Comparison of ENCODE assay signal across 1 cellular context in the genomic region with DNA sequence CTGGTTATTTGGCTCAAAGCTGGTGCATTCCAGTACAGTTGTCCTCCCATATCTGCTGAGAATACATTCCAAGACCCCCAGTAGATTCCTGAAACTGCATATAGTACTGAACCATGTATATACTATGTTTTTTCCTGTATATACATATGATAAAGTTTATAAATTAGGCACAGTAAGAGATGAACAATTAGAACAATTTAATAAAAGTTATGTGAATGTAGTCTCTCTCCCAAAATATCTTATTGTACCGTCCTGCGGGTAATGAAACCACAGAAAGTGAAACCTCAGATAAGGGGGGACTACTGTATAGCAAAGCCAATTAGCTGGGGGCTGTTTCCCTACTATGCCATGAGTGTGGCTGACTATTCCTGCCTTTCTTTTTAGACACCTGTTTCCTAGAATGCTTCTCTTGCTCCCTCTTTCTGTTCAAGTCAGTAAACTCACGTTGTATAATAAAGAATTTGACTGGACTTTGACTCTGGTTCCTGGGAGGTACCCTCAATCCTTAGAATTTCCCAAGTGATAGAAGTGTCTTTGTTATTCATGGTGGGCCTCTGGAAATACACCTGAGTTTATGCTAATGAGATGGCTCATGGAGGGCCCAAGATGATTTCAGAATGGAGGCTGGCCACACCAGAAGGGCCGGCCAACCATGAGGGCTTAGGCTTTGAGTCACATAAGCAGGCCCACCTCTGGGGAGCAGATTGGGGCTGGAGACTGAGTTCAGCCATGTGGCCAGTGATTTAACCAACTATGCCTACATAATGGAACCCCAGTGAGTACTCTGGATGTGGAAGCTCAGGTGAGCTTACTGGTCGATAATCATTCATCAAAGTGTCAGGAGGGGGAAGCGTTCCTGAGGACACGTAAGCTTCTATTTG.
TF ChIP-seq lines count a peak whose summit lies in the region.

No MANE protein-coding gene starts in this region.

TF ChIP-seq in GM12878, 131 proteins besides CTCF, POLR2A, EP300 and RAD21 (continued from another document):
- TF ChIP-seq, protein P1, sequence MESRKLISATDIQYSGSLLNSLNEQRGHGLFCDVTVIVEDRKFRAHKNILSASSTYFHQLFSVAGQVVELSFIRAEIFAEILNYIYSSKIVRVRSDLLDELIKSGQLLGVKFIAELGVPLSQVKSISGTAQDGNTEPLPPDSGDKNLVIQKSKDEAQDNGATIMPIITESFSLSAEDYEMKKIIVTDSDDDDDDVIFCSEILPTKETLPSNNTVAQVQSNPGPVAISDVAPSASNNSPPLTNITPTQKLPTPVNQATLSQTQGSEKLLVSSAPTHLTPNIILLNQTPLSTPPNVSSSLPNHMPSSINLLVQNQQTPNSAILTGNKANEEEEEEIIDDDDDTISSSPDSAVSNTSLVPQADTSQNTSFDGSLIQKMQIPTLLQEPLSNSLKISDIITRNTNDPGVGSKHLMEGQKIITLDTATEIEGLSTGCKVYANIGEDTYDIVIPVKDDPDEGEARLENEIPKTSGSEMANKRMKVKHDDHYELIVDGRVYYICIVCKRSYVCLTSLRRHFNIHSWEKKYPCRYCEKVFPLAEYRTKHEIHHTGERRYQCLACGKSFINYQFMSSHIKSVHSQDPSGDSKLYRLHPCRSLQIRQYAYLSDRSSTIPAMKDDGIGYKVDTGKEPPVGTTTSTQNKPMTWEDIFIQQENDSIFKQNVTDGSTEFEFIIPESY (IDR thresholded peaks at IDR 0.05), result no peak
- no peak for TF ChIP-seq SMAD5 (IDR thresholded peaks at IDR 0.05; ENCODE audit: low read depth)
- TF ChIP-seq IKZF1 (conservative IDR thresholded peaks at IDR 0.05), result no peak
- no peak; the same call in 1 of the 2 replicates for TF ChIP-seq MTA2 (IDR thresholded peaks at IDR 0.05; ENCODE audit: low read depth)
- no peak for TF ChIP-seq ESRRA (IDR thresholded peaks at IDR 0.05; ENCODE audit: low read length)
- TF ChIP-seq STAT3 (IDR thresholded peaks at IDR 0.05; ENCODE audit: low read depth, low read length), result no peak
- TF ChIP-seq LARP7 (IDR thresholded peaks at IDR 0.05), result no peak
- TF ChIP-seq, protein P2, sequence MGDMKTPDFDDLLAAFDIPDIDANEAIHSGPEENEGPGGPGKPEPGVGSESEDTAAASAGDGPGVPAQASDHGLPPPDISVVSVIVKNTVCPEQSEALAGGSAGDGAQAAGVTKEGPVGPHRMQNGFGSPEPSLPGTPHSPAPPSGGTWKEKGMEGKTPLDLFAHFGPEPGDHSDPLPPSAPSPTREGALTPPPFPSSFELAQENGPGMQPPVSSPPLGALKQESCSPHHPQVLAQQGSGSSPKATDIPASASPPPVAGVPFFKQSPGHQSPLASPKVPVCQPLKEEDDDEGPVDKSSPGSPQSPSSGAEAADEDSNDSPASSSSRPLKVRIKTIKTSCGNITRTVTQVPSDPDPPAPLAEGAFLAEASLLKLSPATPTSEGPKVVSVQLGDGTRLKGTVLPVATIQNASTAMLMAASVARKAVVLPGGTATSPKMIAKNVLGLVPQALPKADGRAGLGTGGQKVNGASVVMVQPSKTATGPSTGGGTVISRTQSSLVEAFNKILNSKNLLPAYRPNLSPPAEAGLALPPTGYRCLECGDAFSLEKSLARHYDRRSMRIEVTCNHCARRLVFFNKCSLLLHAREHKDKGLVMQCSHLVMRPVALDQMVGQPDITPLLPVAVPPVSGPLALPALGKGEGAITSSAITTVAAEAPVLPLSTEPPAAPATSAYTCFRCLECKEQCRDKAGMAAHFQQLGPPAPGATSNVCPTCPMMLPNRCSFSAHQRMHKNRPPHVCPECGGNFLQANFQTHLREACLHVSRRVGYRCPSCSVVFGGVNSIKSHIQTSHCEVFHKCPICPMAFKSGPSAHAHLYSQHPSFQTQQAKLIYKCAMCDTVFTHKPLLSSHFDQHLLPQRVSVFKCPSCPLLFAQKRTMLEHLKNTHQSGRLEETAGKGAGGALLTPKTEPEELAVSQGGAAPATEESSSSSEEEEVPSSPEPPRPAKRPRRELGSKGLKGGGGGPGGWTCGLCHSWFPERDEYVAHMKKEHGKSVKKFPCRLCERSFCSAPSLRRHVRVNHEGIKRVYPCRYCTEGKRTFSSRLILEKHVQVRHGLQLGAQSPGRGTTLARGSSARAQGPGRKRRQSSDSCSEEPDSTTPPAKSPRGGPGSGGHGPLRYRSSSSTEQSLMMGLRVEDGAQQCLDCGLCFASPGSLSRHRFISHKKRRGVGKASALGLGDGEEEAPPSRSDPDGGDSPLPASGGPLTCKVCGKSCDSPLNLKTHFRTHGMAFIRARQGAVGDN (IDR thresholded peaks at IDR 0.05), result peak; percentile 4; the same call in 1 of the 2 replicates
- TF ChIP-seq NFIC (IDR thresholded peaks at IDR 0.05; ENCODE audit: low read depth, low read length), result no peak; the same call in none of the 2 replicates
- no peak for TF ChIP-seq JUND (IDR thresholded peaks at IDR 0.05; ENCODE audit: low read depth, low read length)
- TF ChIP-seq, protein P3, sequence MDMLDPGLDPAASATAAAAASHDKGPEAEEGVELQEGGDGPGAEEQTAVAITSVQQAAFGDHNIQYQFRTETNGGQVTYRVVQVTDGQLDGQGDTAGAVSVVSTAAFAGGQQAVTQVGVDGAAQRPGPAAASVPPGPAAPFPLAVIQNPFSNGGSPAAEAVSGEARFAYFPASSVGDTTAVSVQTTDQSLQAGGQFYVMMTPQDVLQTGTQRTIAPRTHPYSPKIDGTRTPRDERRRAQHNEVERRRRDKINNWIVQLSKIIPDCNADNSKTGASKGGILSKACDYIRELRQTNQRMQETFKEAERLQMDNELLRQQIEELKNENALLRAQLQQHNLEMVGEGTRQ (IDR thresholded peaks at IDR 0.05; ENCODE audit: borderline replicate concordance, low read depth, low read length), result no peak
- TF ChIP-seq POLR2AphosphoS2 (IDR thresholded peaks at IDR 0.05; ENCODE audit: low read depth, low read length), result no peak
- no peak for TF ChIP-seq SREBF2 (IDR thresholded peaks at IDR 0.05; ENCODE audit: low read length)
- TF ChIP-seq, protein P4, sequence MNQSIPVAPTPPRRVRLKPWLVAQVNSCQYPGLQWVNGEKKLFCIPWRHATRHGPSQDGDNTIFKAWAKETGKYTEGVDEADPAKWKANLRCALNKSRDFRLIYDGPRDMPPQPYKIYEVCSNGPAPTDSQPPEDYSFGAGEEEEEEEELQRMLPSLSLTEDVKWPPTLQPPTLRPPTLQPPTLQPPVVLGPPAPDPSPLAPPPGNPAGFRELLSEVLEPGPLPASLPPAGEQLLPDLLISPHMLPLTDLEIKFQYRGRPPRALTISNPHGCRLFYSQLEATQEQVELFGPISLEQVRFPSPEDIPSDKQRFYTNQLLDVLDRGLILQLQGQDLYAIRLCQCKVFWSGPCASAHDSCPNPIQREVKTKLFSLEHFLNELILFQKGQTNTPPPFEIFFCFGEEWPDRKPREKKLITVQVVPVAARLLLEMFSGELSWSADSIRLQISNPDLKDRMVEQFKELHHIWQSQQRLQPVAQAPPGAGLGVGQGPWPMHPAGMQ (IDR thresholded peaks at IDR 0.05; ENCODE audit: borderline replicate concordance), result no peak
- no peak for TF ChIP-seq SUPT20H (IDR thresholded peaks at IDR 0.05; ENCODE audit: borderline replicate concordance, control insufficient read depth, low read depth, low read length)
- no peak for TF ChIP-seq FOS (IDR thresholded peaks at IDR 0.05; ENCODE audit: borderline replicate concordance, extremely low read depth, insufficient read length)
- no peak for TF ChIP-seq BCL11A (IDR thresholded peaks at IDR 0.05; ENCODE audit: low read depth, low read length)
- TF ChIP-seq PAX5 (IDR thresholded peaks at IDR 0.05; ENCODE audit: borderline replicate concordance, low read depth, low read length), result no peak
- TF ChIP-seq SPI1 (IDR thresholded peaks at IDR 0.05; ENCODE audit: borderline replicate concordance, insufficient read depth, low read depth, low read length), result no peak
- TF ChIP-seq CBX3 (IDR thresholded peaks at IDR 0.05; ENCODE audit: borderline replicate concordance, low read depth), result no peak
- no peak for TF ChIP-seq BHLHE40 (IDR thresholded peaks at IDR 0.05; ENCODE audit: borderline replicate concordance in 1 of 2, low read depth in 2 of 2, low read length in 1 of 2)
- TF ChIP-seq POLR2AphosphoS5 (IDR thresholded peaks at IDR 0.05; ENCODE audit: low read length), result peak; percentile 68; the same call in 1 of the 2 replicates
- no peak for TF ChIP-seq SP1 (IDR thresholded peaks at IDR 0.05; ENCODE audit: low read depth, low read length)
- TF ChIP-seq SREBF1 (IDR thresholded peaks at IDR 0.05; ENCODE audit: low read length), result no peak
- TF ChIP-seq, protein P5, sequence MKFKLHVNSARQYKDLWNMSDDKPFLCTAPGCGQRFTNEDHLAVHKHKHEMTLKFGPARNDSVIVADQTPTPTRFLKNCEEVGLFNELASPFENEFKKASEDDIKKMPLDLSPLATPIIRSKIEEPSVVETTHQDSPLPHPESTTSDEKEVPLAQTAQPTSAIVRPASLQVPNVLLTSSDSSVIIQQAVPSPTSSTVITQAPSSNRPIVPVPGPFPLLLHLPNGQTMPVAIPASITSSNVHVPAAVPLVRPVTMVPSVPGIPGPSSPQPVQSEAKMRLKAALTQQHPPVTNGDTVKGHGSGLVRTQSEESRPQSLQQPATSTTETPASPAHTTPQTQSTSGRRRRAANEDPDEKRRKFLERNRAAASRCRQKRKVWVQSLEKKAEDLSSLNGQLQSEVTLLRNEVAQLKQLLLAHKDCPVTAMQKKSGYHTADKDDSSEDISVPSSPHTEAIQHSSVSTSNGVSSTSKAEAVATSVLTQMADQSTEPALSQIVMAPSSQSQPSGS (IDR thresholded peaks at IDR 0.05; ENCODE audit: low read length), result 0 out of 2 replicates have a peak, but pooled peaks have one; percentile 24
- no peak for TF ChIP-seq RELA (IDR thresholded peaks at IDR 0.05; ENCODE audit: borderline replicate concordance, partially characterized antibody)
- TF ChIP-seq, protein P6, sequence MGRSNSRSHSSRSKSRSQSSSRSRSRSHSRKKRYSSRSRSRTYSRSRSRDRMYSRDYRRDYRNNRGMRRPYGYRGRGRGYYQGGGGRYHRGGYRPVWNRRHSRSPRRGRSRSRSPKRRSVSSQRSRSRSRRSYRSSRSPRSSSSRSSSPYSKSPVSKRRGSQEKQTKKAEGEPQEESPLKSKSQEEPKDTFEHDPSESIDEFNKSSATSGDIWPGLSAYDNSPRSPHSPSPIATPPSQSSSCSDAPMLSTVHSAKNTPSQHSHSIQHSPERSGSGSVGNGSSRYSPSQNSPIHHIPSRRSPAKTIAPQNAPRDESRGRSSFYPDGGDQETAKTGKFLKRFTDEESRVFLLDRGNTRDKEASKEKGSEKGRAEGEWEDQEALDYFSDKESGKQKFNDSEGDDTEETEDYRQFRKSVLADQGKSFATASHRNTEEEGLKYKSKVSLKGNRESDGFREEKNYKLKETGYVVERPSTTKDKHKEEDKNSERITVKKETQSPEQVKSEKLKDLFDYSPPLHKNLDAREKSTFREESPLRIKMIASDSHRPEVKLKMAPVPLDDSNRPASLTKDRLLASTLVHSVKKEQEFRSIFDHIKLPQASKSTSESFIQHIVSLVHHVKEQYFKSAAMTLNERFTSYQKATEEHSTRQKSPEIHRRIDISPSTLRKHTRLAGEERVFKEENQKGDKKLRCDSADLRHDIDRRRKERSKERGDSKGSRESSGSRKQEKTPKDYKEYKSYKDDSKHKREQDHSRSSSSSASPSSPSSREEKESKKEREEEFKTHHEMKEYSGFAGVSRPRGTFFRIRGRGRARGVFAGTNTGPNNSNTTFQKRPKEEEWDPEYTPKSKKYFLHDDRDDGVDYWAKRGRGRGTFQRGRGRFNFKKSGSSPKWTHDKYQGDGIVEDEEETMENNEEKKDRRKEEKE (IDR thresholded peaks at IDR 0.05), result no peak
- TF ChIP-seq STAT1 (conservative IDR thresholded peaks at IDR 0.05), result no peak
- TF ChIP-seq CBX5 (IDR thresholded peaks at IDR 0.05; ENCODE audit: low read depth), result no peak
- TF ChIP-seq ASH2L (IDR thresholded peaks at IDR 0.05; ENCODE audit: borderline replicate concordance, low read depth), result no peak
- no peak for TF ChIP-seq RAD51 (IDR thresholded peaks at IDR 0.05)
- TF ChIP-seq HDAC2 (IDR thresholded peaks at IDR 0.05), result no peak
